Comparison of ENCODE assay signal across 1 cellular context in the genomic region with DNA sequence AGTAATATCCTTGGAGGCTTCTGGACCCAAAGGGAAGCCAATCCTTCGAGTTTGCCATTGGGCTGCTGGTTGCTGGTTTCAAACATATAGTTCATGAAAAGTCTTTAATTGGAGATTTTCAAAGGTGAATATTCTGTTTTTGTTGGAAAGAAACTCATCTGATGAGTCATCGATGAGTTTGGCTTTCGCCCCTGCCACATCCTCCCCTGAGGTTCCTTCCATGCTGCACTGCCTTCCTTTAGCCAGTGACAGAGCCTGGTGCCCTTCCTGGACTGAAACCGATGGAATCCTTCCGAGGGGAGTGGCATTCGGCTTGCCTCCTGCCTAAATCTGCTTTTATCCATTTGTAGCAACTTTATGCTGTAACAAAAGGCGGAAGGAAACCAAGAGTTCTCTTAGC.
TF ChIP-seq lines count a peak whose summit lies in the region.

No MANE protein-coding gene starts in this region.

TF ChIP-seq in SK-N-SH, 30 proteins besides CTCF, POLR2A, EP300 and RAD21:
- TF ChIP-seq NRF1 (IDR thresholded peaks at IDR 0.05; ENCODE audit: low read depth, low read length) (no peak), JUND (IDR thresholded peaks at IDR 0.05) (peak; percentile 50), EZH2phosphoT487 (IDR thresholded peaks at IDR 0.05; ENCODE audit: borderline replicate concordance, low read depth) (no peak), GABPA (IDR thresholded peaks at IDR 0.05; ENCODE audit: low read depth) (no peak), CHD2 (IDR thresholded peaks at IDR 0.05; ENCODE audit: low read length, partially characterized antibody) (no peak), FOXM1 (IDR thresholded peaks at IDR 0.05; ENCODE audit: low read depth) (no peak), MEF2A (IDR thresholded peaks at IDR 0.05; ENCODE audit: borderline replicate concordance, low read depth) (no peak), TAF1 (IDR thresholded peaks at IDR 0.05; ENCODE audit: borderline replicate concordance, low read depth, low read length) (no peak), TCF12 (IDR thresholded peaks at IDR 0.05) (peak; percentile 38; the same call in 1 of the 2 replicates), NFIC (IDR thresholded peaks at IDR 0.05; ENCODE audit: borderline replicate concordance) (peak; percentile 73), SMC3 (IDR thresholded peaks at IDR 0.05; ENCODE audit: low read depth, low read length) (no peak), ELF1 (IDR thresholded peaks at IDR 0.05) (no peak), POLR2AphosphoS5 (IDR thresholded peaks at IDR 0.05; ENCODE audit: low read depth, low read length) (no peak), FOSL2 (IDR thresholded peaks at IDR 0.05; ENCODE audit: borderline replicate concordance, low read depth) (peak; percentile 61)
- TF ChIP-seq, protein P1, sequence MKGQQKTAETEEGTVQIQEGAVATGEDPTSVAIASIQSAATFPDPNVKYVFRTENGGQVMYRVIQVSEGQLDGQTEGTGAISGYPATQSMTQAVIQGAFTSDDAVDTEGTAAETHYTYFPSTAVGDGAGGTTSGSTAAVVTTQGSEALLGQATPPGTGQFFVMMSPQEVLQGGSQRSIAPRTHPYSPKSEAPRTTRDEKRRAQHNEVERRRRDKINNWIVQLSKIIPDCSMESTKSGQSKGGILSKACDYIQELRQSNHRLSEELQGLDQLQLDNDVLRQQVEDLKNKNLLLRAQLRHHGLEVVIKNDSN (IDR thresholded peaks at IDR 0.05; ENCODE audit: borderline replicate concordance, low read depth), result no peak
- TF ChIP-seq, protein P2, sequence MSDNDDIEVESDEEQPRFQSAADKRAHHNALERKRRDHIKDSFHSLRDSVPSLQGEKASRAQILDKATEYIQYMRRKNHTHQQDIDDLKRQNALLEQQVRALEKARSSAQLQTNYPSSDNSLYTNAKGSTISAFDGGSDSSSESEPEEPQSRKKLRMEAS (IDR thresholded peaks at IDR 0.05; ENCODE audit: low read depth), result no peak
- TF ChIP-seq, protein P3, sequence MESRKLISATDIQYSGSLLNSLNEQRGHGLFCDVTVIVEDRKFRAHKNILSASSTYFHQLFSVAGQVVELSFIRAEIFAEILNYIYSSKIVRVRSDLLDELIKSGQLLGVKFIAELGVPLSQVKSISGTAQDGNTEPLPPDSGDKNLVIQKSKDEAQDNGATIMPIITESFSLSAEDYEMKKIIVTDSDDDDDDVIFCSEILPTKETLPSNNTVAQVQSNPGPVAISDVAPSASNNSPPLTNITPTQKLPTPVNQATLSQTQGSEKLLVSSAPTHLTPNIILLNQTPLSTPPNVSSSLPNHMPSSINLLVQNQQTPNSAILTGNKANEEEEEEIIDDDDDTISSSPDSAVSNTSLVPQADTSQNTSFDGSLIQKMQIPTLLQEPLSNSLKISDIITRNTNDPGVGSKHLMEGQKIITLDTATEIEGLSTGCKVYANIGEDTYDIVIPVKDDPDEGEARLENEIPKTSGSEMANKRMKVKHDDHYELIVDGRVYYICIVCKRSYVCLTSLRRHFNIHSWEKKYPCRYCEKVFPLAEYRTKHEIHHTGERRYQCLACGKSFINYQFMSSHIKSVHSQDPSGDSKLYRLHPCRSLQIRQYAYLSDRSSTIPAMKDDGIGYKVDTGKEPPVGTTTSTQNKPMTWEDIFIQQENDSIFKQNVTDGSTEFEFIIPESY (IDR thresholded peaks at IDR 0.05; ENCODE audit: borderline replicate concordance, low read depth), result no peak
- TF ChIP-seq, protein P4, sequence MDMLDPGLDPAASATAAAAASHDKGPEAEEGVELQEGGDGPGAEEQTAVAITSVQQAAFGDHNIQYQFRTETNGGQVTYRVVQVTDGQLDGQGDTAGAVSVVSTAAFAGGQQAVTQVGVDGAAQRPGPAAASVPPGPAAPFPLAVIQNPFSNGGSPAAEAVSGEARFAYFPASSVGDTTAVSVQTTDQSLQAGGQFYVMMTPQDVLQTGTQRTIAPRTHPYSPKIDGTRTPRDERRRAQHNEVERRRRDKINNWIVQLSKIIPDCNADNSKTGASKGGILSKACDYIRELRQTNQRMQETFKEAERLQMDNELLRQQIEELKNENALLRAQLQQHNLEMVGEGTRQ (IDR thresholded peaks at IDR 0.05; ENCODE audit: borderline replicate concordance, low read depth, low read length), result no peak
- TF ChIP-seq, protein P5, sequence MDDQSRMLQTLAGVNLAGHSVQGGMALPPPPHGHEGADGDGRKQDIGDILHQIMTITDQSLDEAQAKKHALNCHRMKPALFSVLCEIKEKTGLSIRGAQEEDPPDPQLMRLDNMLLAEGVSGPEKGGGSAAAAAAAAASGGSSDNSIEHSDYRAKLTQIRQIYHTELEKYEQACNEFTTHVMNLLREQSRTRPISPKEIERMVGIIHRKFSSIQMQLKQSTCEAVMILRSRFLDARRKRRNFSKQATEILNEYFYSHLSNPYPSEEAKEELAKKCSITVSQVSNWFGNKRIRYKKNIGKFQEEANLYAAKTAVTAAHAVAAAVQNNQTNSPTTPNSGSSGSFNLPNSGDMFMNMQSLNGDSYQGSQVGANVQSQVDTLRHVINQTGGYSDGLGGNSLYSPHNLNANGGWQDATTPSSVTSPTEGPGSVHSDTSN (IDR thresholded peaks at IDR 0.05), result 0 out of 2 replicates have a peak, but pooled peaks have one; percentile 9
- TF ChIP-seq, protein P6, sequence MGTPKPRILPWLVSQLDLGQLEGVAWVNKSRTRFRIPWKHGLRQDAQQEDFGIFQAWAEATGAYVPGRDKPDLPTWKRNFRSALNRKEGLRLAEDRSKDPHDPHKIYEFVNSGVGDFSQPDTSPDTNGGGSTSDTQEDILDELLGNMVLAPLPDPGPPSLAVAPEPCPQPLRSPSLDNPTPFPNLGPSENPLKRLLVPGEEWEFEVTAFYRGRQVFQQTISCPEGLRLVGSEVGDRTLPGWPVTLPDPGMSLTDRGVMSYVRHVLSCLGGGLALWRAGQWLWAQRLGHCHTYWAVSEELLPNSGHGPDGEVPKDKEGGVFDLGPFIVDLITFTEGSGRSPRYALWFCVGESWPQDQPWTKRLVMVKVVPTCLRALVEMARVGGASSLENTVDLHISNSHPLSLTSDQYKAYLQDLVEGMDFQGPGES (IDR thresholded peaks at IDR 0.05; ENCODE audit: low read depth, low read length), result no peak
